In genomic region chr12:61993734-61994345, GRCh38 we compare ENCODE assay signal across 8 cellular contexts.
DNase-seq lines count a peak whose midpoint lies in the region; ATAC-seq and TF ChIP-seq lines count a peak whose summit lies in the region.

No MANE protein-coding gene starts in this region.

- H3K27ac ChIP-seq in RWPE1: no peak overlapping the region

- ATAC-seq in GM18520 (IDR thresholded peaks at IDR 0.05; ENCODE audit: unreplicated experiment) (peak; percentile 47), HG03354 (IDR thresholded peaks at IDR 0.05; ENCODE audit: poor library complexity, severe bottlenecking, unreplicated experiment) (peak; percentile 79)
- peak; percentile 59 for ATAC-seq in stimulated activated naive CD8-positive, alpha-beta T cell treated with anti-CD3 and anti-CD28 coated beads, Interleukin-15, Interleukin-2, amounts not matched to agents 100 U/mL and 50 U/mL, for 24 hours

- POLR2A ChIA-PET in RWPE1 (lab: Yijun Ruan, JAX; ENCODE audit: low non-redundant PET): no interaction called here

- CTCF ChIA-PET in RWPE1 (lab: Yijun Ruan, JAX): interaction anchor here (0.7 kb wide), 1 partner anchor 1114 kb away, joined by 3 read pairs; no protein-coding TSS in a partner anchor

- TF ChIP-seq CTCF in RWPE1 (conservative IDR thresholded peaks at IDR 0.05; ENCODE audit: low read depth): peak; percentile 35

- DNase-seq in AML-193 (lab: John Stamatoyannopoulos, UW): peak; percentile 71 to 79
- DNase-seq in RWPE1 (ENCODE audit: low spot score): peak; percentile 20
- peak; percentile 0 for DNase-seq in glomerular visceral epithelial cell (ENCODE audit: extremely low spot score)
- DNase-seq in stimulated activated naive CD8-positive, alpha-beta T cell treated with anti-CD3 and anti-CD28 coated beads, Interleukin-15, Interleukin-2, amounts not matched to agents 100 U/mL and 50 U/mL, for 24 hours: no peak
- no peak for DNase-seq in NCI-H1694 (lab: John Stamatoyannopoulos, UW)
- DNase-seq in DMS79 (lab: John Stamatoyannopoulos, UW): no peak

Comparison
In these comparisons a context has a peak if more than half of its experiments do, and no peak if none do; other contexts are left out.
1. DNase-seq: peak in AML-193 (2 of 2), RWPE1 (single experiment) and glomerular visceral epithelial cell (single experiment); none in stimulated activated naive CD8-positive, alpha-beta T cell treated with anti-CD3 and anti-CD28 coated beads, Interleukin-15, Interleukin-2, amounts not matched to agents 100 U/mL and 50 U/mL, for 24 hours (single experiment), NCI-H1694 (single experiment) and DMS79 (single experiment).
2. Peak in every context shown above with its lines, with median percentiles within 50 percentile points of each other: ATAC-seq.